6 cellular contexts compared by ENCODE assay signal in genomic region chr5:140834439-140835008, GRCh38. TPM values are rescaled to one million over a fixed set of nuclear protein-coding genes. Genes with fewer than 3 reads are reported as not detected.
"Had no signal": no experiment of that assay in that cellular context is flagged by ENCODE, and none has a peak within 500 bp of the region (broad histone marks: within the 10 kb centered on the region; RNA-seq: fewer than 3 reads in every experiment).

No MANE protein-coding gene starts in this region.

RNA-seq across cellular contexts. Expression of gene PCDHA7, which starts 0.5 kb away (rescaled TPM):
- total RNA-seq: activated CD4-positive, alpha-beta memory T cell treated with anti-CD3 and anti-CD28 coated beads for 36 hours; activated CD8-positive, alpha-beta memory T cell treated with anti-CD3 and anti-CD28 coated beads, Interleukin-2, amount 10 ng/mL, durations not matched to agents 7 days and 5 days; T-helper 1 cell treated with Interleukin-12 subunit alpha and Interleukin-12 subunit beta and Interleukin-4 antibody, amounts not matched to agents 30 ng/mL and 1 ng/mL, for 36 hours had no signal

RNA-seq across cellular contexts. Expression of gene PCDHA8, which starts 6.5 kb away (rescaled TPM):
- total RNA-seq: activated CD4-positive, alpha-beta memory T cell treated with anti-CD3 and anti-CD28 coated beads for 36 hours; activated CD8-positive, alpha-beta memory T cell treated with anti-CD3 and anti-CD28 coated beads, Interleukin-2, amount 10 ng/mL, durations not matched to agents 7 days and 5 days; posterior vena cava; T-helper 1 cell treated with Interleukin-12 subunit alpha and Interleukin-12 subunit beta and Interleukin-4 antibody, amounts not matched to agents 30 ng/mL and 1 ng/mL, for 36 hours had no signal
- polyA plus RNA-seq: right cardiac atrium had no signal

RNA-seq across cellular contexts. Expression of gene PCDHA6, which starts 6.8 kb away (rescaled TPM):
- total RNA-seq: activated CD4-positive, alpha-beta memory T cell treated with anti-CD3 and anti-CD28 coated beads for 36 hours; activated CD8-positive, alpha-beta memory T cell treated with anti-CD3 and anti-CD28 coated beads, Interleukin-2, amount 10 ng/mL, durations not matched to agents 7 days and 5 days; T-helper 1 cell treated with Interleukin-12 subunit alpha and Interleukin-12 subunit beta and Interleukin-4 antibody, amounts not matched to agents 30 ng/mL and 1 ng/mL, for 36 hours had no signal

RNA-seq across cellular contexts. Expression of gene PCDHA5, which starts 13.1 kb away (rescaled TPM):
- total RNA-seq: activated CD4-positive, alpha-beta memory T cell treated with anti-CD3 and anti-CD28 coated beads for 36 hours; activated CD8-positive, alpha-beta memory T cell treated with anti-CD3 and anti-CD28 coated beads, Interleukin-2, amount 10 ng/mL, durations not matched to agents 7 days and 5 days; T-helper 1 cell treated with Interleukin-12 subunit alpha and Interleukin-12 subunit beta and Interleukin-4 antibody, amounts not matched to agents 30 ng/mL and 1 ng/mL, for 36 hours had no signal

RNA-seq across cellular contexts. Expression of gene PCDHA9, which starts 13.7 kb away (rescaled TPM):
- total RNA-seq: activated CD4-positive, alpha-beta memory T cell treated with anti-CD3 and anti-CD28 coated beads for 36 hours; activated CD8-positive, alpha-beta memory T cell treated with anti-CD3 and anti-CD28 coated beads, Interleukin-2, amount 10 ng/mL, durations not matched to agents 7 days and 5 days; T-helper 1 cell treated with Interleukin-12 subunit alpha and Interleukin-12 subunit beta and Interleukin-4 antibody, amounts not matched to agents 30 ng/mL and 1 ng/mL, for 36 hours had no signal
- polyA plus RNA-seq: adrenal gland, right cardiac atrium had no signal
